In the genomic region with DNA sequence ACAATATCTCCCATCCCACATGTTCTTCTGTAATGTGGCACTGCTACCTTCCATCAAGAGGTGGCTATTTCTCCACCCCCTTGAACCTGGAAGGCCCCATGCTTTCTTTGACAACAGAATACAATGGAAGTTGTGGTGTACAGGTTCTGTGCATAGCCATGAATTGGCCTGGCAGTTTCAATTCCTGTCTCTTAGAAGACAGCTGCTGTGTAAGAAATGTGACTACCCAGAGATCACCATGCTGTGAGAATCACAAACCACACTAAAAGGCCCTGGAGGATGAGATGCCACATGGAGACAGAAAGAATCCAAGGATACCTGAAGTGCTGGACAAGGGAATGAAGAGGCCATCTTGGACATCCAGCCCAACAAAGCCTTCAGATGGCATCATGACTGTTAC, we compare ENCODE assay signal across 14 cellular contexts. TPM values are rescaled to one million over a fixed set of nuclear protein-coding genes. Genes with fewer than 3 reads are reported as not detected.
DNase-seq lines count a peak whose midpoint lies in the region; ATAC-seq and TF ChIP-seq lines count a peak whose summit lies in the region.
"Had no signal": no experiment of that assay in that cellular context is flagged by ENCODE, and none has a peak within 500 bp of the region (broad histone marks: within the 10 kb centered on the region; RNA-seq: fewer than 3 reads in every experiment).

No MANE protein-coding gene starts in this region.

- H3K4me1 ChIP-seq in OCI-LY3 (ENCODE audit: low read length) (peaks cover 42% of the 10 kb centered on the region), suprapubic skin (peaks cover 23% of the 10 kb centered on the region)
- H3K4me1 ChIP-seq: ascending aorta, parathyroid adenoma had no signal

- ATAC-seq in GM19468 (IDR thresholded peaks at IDR 0.05; ENCODE audit: extremely low read depth, unreplicated experiment) (peak; percentile 43), HG02981 (IDR thresholded peaks at IDR 0.05; ENCODE audit: unreplicated experiment) (peak; percentile 43)
- ATAC-seq: mucosa of descending colon had no signal

- TF ChIP-seq CTCF in GM12865 (IDR thresholded peaks at IDR 0.05; ENCODE audit: insufficient read depth, low read depth, low read length, missing control alignments), result no peak
- no peak for TF ChIP-seq CTCF in OCI-LY3 (IDR thresholded peaks at IDR 0.05; ENCODE audit: low read depth, low read length)
- TF ChIP-seq CTCF in suprapubic skin (IDR thresholded peaks at IDR 0.05), result no peak

- H3K27me3 ChIP-seq in OCI-LY3 (ENCODE audit: low read depth, low read length) (no peaks in the 10 kb centered on the region), suprapubic skin (no peaks in the 10 kb centered on the region)
- H3K27me3 ChIP-seq: ascending aorta had no signal

- no peak for TF ChIP-seq POLR2A in suprapubic skin (IDR thresholded peaks at IDR 0.05)

- H3K9me3 ChIP-seq in OCI-LY3 (ENCODE audit: insufficient read depth, low read length) (no peaks in the 10 kb centered on the region), suprapubic skin (no peaks in the 10 kb centered on the region)
- H3K9me3 ChIP-seq: ascending aorta, Caco-2, mucosa of descending colon had no signal

- H3K36me3 ChIP-seq in OCI-LY3 (replicated peaks; ENCODE audit: low read depth, low read length), result no peaks in the 10 kb centered on the region
- H3K36me3 ChIP-seq in suprapubic skin, result no peaks in the 10 kb centered on the region
- H3K36me3 ChIP-seq: ascending aorta had no signal

- H2AFZ ChIP-seq in OCI-LY3 (ENCODE audit: low read depth, low read length), result peak overlapping the region; percentile 62; the same call in 1 of the 2 replicates
- H2AFZ ChIP-seq: parathyroid adenoma had no signal

- H4K20me1 ChIP-seq in OCI-LY3 (ENCODE audit: insufficient read depth, low read length), result no peaks in the 10 kb centered on the region

- H3K79me2 ChIP-seq in OCI-LY3 (ENCODE audit: low read length), result no peaks in the 10 kb centered on the region
- H3K79me2 ChIP-seq: parathyroid adenoma had no signal

- no peak overlapping the region for H3K9ac ChIP-seq in OCI-LY3 (ENCODE audit: low read length)
- H3K9ac ChIP-seq: parathyroid adenoma had no signal

- DNase-seq in GM12865 (ENCODE audit: low read depth) (peak; percentile 37), inferior parietal cortex (ENCODE audit: extremely low spot score) (no peak), NCI-H82 (lab: John Stamatoyannopoulos, UW) (no peak), NCI-H1105 treated with DMSO at 0.1 percent for 48 hours (lab: John Stamatoyannopoulos, UW) (no peak), suprapubic skin (ENCODE audit: low spot score in 2 of 2) (no peak)
- DNase-seq: activated CD8-positive, alpha-beta memory T cell treated with anti-CD3 and anti-CD28 coated beads for 24 hours; Caco-2; islet precursor cell; mucosa of descending colon had no signal

- H3K4me3 ChIP-seq in GM12865 (ENCODE audit: low read depth, low read length), result no peak overlapping the region
- no peak overlapping the region for H3K4me3 ChIP-seq in OCI-LY3 (ENCODE audit: low read length)
- H3K4me3 ChIP-seq in suprapubic skin, result no peak overlapping the region
- H3K4me3 ChIP-seq: ascending aorta, mucosa of descending colon had no signal

- H3K4me2 ChIP-seq in OCI-LY3 (ENCODE audit: low read length), result no peak overlapping the region

- H3K27ac ChIP-seq in OCI-LY3 (ENCODE audit: low read length), result no peak overlapping the region
- H3K27ac ChIP-seq in suprapubic skin, result no peak overlapping the region
- H3K27ac ChIP-seq: ascending aorta, parathyroid adenoma had no signal

- TF ChIP-seq EP300 in suprapubic skin (IDR thresholded peaks at IDR 0.05), result no peak

RNA-seq across cellular contexts. Expression of a gene that starts 47.8 kb away (rescaled TPM):
- total RNA-seq in suprapubic skin, result 100 to 1,000 TPM in 1 of 4 donors, 10 to 100 TPM in 3; 42.9 to 116 (median 58.3) TPM
